1 cellular context compared by ENCODE assay signal in the genomic region with DNA sequence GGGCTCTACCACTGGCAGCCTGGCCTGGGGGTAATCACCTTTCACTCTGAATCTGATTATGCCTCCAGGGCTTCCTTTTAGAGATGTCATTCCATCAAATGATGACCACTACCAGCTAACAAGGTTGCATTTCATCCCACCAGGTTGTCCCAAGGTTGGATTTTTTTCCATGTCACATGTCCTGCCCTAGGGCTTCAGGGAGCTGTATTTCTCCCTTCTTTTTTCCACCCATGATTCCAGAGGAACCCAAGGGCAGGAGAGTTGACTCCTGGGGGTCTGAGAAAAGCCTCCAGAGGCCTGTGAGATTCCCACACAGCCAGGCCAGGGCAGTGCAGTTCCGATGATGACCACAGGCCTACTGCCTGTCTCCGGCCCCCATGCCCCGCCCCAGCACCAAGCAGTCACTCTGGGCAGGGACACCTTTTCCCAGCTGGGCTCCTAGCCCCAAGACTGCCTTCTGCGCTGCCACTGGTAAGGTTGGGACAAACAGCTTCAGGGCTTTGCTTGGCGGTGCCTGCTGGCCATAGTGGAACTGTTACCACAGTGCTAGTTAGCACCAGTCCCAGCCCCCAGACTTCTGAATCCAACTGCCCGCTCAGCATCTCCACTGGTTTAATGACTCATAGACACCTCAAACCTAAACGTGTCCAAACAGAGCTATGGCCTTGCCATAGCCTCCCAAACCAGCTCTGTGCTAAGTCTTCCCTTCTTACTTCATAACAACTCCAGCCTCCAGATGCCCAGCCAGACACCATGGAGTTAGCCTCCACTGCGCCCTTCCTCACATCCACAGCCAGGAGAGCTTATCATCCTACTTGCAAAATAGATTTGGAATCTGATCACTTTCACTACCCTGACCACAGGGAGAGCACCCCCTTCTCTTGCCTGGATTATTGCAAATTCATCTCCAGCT.
TF ChIP-seq lines count a peak whose summit lies in the region.

No MANE protein-coding gene starts in this region.

TF ChIP-seq in H1, 55 proteins besides CTCF, POLR2A, EP300 and RAD21 (continued from another document):
- TF ChIP-seq TCF12 (IDR thresholded peaks at IDR 0.05; ENCODE audit: low read depth, low read length), result no peak
- TF ChIP-seq CTBP2 (IDR thresholded peaks at IDR 0.05; ENCODE audit: borderline replicate concordance, insufficient read depth, insufficient read length, low read length), result no peak
- no peak for TF ChIP-seq JUND (IDR thresholded peaks at IDR 0.05; ENCODE audit: low read length)
- TF ChIP-seq HDAC2 (IDR thresholded peaks at IDR 0.05; ENCODE audit: borderline replicate concordance in 1 of 2, low read depth in 2 of 2, low read length in 2 of 2), result no peak
- no peak for TF ChIP-seq KDM5A (IDR thresholded peaks at IDR 0.05; ENCODE audit: low read length)
- TF ChIP-seq, protein P1, sequence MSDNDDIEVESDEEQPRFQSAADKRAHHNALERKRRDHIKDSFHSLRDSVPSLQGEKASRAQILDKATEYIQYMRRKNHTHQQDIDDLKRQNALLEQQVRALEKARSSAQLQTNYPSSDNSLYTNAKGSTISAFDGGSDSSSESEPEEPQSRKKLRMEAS (IDR thresholded peaks at IDR 0.05), result no peak
- no peak for TF ChIP-seq BCL11A (IDR thresholded peaks at IDR 0.05; ENCODE audit: low read depth in 2 of 2, low read length in 2 of 2)
- TF ChIP-seq EGR1 (IDR thresholded peaks at IDR 0.05; ENCODE audit: borderline replicate concordance, low read depth, low read length), result no peak
- no peak for TF ChIP-seq YY1 (IDR thresholded peaks at IDR 0.05; ENCODE audit: low read depth, low read length)
- TF ChIP-seq CHD1 (IDR thresholded peaks at IDR 0.05; ENCODE audit: low read depth, low read length), result no peak
- TF ChIP-seq EZH2 (IDR thresholded peaks at IDR 0.05; ENCODE audit: low read depth, low read length, severe bottlenecking), result no peak
- no peak for TF ChIP-seq PHF8 (conservative IDR thresholded peaks at IDR 0.05; ENCODE audit: low read depth, low read length)
